Comparison of ENCODE assay signal across 1 cellular context in genomic region chr7:100825215-100825671, GRCh38.
TF ChIP-seq lines count a peak whose summit lies in the region.

No MANE protein-coding gene starts in this region.

TF ChIP-seq in H1, 55 proteins besides CTCF, POLR2A, EP300 and RAD21:
- TF ChIP-seq SIN3A (conservative IDR thresholded peaks at IDR 0.05 in 1 of 2, IDR thresholded peaks at IDR 0.05 in 1 of 2; ENCODE audit: low read depth in 1 of 2, low read length in 2 of 2): peak in 1 of 2 experiments; percentile 72; a peak in 1 of 4 replicates
- no peak for TF ChIP-seq POU5F1 (IDR thresholded peaks at IDR 0.05; ENCODE audit: low read depth, low read length)
- TF ChIP-seq, protein P1, sequence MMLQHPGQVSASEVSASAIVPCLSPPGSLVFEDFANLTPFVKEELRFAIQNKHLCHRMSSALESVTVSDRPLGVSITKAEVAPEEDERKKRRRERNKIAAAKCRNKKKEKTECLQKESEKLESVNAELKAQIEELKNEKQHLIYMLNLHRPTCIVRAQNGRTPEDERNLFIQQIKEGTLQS (IDR thresholded peaks at IDR 0.05; ENCODE audit: insufficient read depth, low read depth, low read length): no peak
- TF ChIP-seq JUN (IDR thresholded peaks at IDR 0.05; ENCODE audit: low read depth, low read length): no peak
- no peak for TF ChIP-seq FOSL1 (IDR thresholded peaks at IDR 0.05; ENCODE audit: insufficient read depth, low read depth, low read length)
- no peak for TF ChIP-seq CREB1 (IDR thresholded peaks at IDR 0.05)
- peak; percentile 46; the same call in 1 of the 2 replicates for TF ChIP-seq MAX (IDR thresholded peaks at IDR 0.05)
- no peak for TF ChIP-seq BACH1 (IDR thresholded peaks at IDR 0.05; ENCODE audit: low read length)
- TF ChIP-seq TCF12 (IDR thresholded peaks at IDR 0.05; ENCODE audit: low read depth, low read length): no peak
- TF ChIP-seq CHD2 (IDR thresholded peaks at IDR 0.05; ENCODE audit: low read length): no peak
- TF ChIP-seq POLR2AphosphoS5 (IDR thresholded peaks at IDR 0.05; ENCODE audit: low read depth, low read length): no peak
- TF ChIP-seq GABPA (IDR thresholded peaks at IDR 0.05; ENCODE audit: borderline replicate concordance, insufficient read depth, low read length): no peak
- TF ChIP-seq BCL11A (IDR thresholded peaks at IDR 0.05; ENCODE audit: low read depth in 2 of 2, low read length in 2 of 2): no peak
- TF ChIP-seq HDAC6 (IDR thresholded peaks at IDR 0.05; ENCODE audit: low read depth, low read length): no peak
- TF ChIP-seq PHF8 (conservative IDR thresholded peaks at IDR 0.05; ENCODE audit: low read depth, low read length): no peak
- TF ChIP-seq CHD7 (IDR thresholded peaks at IDR 0.05; ENCODE audit: insufficient replicate concordance, low read length): no peak
- peak; percentile 66 for TF ChIP-seq SAP30 (IDR thresholded peaks at IDR 0.05; ENCODE audit: insufficient read depth, insufficient replicate concordance, low read length)
- TF ChIP-seq CHD1 (IDR thresholded peaks at IDR 0.05; ENCODE audit: low read depth, low read length): no peak
- no peak for TF ChIP-seq ZNF274 (IDR thresholded peaks at IDR 0.05; ENCODE audit: borderline replicate concordance, extremely low read depth, low read length)
- TF ChIP-seq SIX5 (IDR thresholded peaks at IDR 0.05; ENCODE audit: low read depth, low read length): no peak
- no peak for TF ChIP-seq TAF1 (IDR thresholded peaks at IDR 0.05; ENCODE audit: low read depth, low read length)
- no peak for TF ChIP-seq CEBPB (IDR thresholded peaks at IDR 0.05; ENCODE audit: low read depth, low read length)
- TF ChIP-seq RFX5 (IDR thresholded peaks at IDR 0.05; ENCODE audit: borderline replicate concordance, low read depth, low read length): no peak
